Comparison of ENCODE assay signal across 8 cellular contexts in genomic region chr3:143171141-143171651, GRCh38. TPM values are rescaled to one million over a fixed set of nuclear protein-coding genes. Genes with fewer than 3 reads are reported as not detected.
DNase-seq lines count a peak whose midpoint lies in the region; ATAC-seq and TF ChIP-seq lines count a peak whose summit lies in the region.

No MANE protein-coding gene starts in this region.

- no peak for TF ChIP-seq CTCF in tibial artery (IDR thresholded peaks at IDR 0.05)
- TF ChIP-seq CTCF in body of pancreas (IDR thresholded peaks at IDR 0.05): no peak

- TF ChIP-seq POLR2A in body of pancreas (IDR thresholded peaks at IDR 0.05): no peak

- H3K4me3 ChIP-seq in tibial artery (no peak overlapping the region), body of pancreas (no peak overlapping the region)

- H3K4me1 ChIP-seq in tibial artery (no peaks in the 10 kb centered on the region), body of pancreas (no peaks in the 10 kb centered on the region)

- H3K27me3 ChIP-seq in tibial artery (no peaks in the 10 kb centered on the region), body of pancreas (no peaks in the 10 kb centered on the region)

- ATAC-seq in GM21423 (IDR thresholded peaks at IDR 0.05; ENCODE audit: unreplicated experiment): peak; percentile 87
- ATAC-seq in body of pancreas: no peak

- H3K27ac ChIP-seq in tibial artery (no peak overlapping the region), body of pancreas (peak overlapping the region in 1 of 4 donors; percentile 37)

- no peaks in the 10 kb centered on the region for H3K36me3 ChIP-seq in tibial artery
- H3K36me3 ChIP-seq in body of pancreas (replicated peaks in 1 of 2; ENCODE audit: insufficient read depth in 1 of 2, low read depth in 2 of 2): no peaks in the 10 kb centered on the region

- intact Hi-C loops in tibial artery (cut with DNase I; ENCODE audit: low total_unique reads): no loop called here
- intact Hi-C loops in body of pancreas (cut with DNase I): no loop called here

- H3K9me3 ChIP-seq in tibial artery (no peaks in the 10 kb centered on the region), body of pancreas (no peaks in the 10 kb centered on the region)

- DNase-seq in EH (ENCODE audit: low read depth) (peak; percentile 86), LHCN-M2 (ENCODE audit: low read depth) (peak; percentile 69), dedifferentiated amniotic fluid mesenchymal stem cell (ENCODE audit: extremely low spot score) (peak; percentile 46), stromal cell of bone marrow (ENCODE audit: low read depth) (peak; percentile 33), tibial artery (no peak), body of pancreas (no peak)
- DNase-seq in stimulated activated CD4-positive, alpha-beta T cell treated with anti-CD3 and anti-CD28 coated beads, Interleukin-15, amount 100 ng/mL, for 24 hours: no peak

- WGBS in body of pancreas, 2 donors: 53 to 70% methylated on average over 3 of the region's 3 CpGs

RNA-seq across cellular contexts. Expression of gene CHST2, which starts 51.6 kb away (rescaled TPM):
- total RNA-seq in LHCN-M2 (2014; rRNA removed): 20.1 and 30.3 TPM in 2 replicates
- 10.3 TPM for polyA plus RNA-seq in LHCN-M2 (2012)
- total RNA-seq in body of pancreas: 1 to 10 TPM; 1.3 to 4.3 TPM

Comparison
In these comparisons a context has a peak if more than half of its experiments do, and no peak if none do; other contexts are left out.
1. DNase-seq: peak in EH (single experiment), LHCN-M2 (single experiment), dedifferentiated amniotic fluid mesenchymal stem cell (single experiment) and stromal cell of bone marrow (single experiment); none in tibial artery (0 of 2), body of pancreas (0 of 4) and stimulated activated CD4-positive, alpha-beta T cell treated with anti-CD3 and anti-CD28 coated beads, Interleukin-15, amount 100 ng/mL, for 24 hours (single experiment).